1 cellular context compared by ENCODE assay signal in the genomic region with DNA sequence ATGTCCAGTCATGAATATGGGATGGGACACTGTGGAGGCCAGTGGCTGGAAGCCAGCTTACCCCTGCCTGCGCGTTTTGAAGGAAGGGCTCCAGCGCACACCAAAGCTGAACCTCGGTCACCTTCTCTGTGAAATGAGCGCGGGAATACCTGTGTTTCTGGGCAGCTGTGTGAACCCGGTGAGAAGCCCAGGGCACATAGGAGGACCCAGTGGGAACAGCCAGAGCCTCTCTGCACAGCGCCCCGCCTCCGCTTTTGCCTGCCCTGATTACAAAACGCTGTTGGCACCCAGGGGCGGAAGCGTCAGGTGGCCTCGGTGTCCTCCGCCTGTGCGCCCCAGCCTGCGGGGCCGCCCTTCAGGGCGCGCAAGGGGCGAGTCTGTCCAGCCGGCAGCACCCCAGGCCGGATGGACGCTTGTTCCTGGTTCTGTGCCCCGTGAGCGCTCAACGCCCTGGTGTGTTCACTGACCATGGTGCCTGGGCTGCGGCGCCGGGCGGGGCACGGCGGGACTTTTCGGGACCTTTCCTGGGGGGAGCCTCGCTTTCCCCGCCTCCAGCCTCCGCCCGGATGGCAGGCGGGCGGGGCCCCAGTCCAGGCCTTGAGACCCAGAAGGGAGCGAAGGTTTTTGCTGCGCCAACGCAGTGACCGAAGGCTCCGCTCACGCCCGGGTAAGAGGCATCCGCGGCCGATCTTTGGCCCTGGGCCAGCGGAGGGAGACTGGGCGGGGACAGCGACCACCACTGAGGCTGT.
TF ChIP-seq lines count a peak whose summit lies in the region.

A gene (plus strand): TSS at position 588 of the 749 bp plus-strand sequence. CDS start 23,895 bp downstream, outside the sequence.

TF ChIP-seq in HepG2, 621 proteins besides CTCF, POLR2A, EP300 and RAD21 (continued from another document and continues in another):
- TF ChIP-seq ZNF737 (CRISPR knock-in tag; IDR thresholded peaks at IDR 0.05; ENCODE audit: borderline replicate concordance), result no peak
- no peak; the same call in 1 of the 2 replicates for TF ChIP-seq ZNF367 (CRISPR knock-in tag; IDR thresholded peaks at IDR 0.05; ENCODE audit: borderline replicate concordance)
- no peak for TF ChIP-seq ZNF180 (CRISPR knock-in tag; IDR thresholded peaks at IDR 0.05; ENCODE audit: borderline replicate concordance, low read depth)
- TF ChIP-seq, protein P1, sequence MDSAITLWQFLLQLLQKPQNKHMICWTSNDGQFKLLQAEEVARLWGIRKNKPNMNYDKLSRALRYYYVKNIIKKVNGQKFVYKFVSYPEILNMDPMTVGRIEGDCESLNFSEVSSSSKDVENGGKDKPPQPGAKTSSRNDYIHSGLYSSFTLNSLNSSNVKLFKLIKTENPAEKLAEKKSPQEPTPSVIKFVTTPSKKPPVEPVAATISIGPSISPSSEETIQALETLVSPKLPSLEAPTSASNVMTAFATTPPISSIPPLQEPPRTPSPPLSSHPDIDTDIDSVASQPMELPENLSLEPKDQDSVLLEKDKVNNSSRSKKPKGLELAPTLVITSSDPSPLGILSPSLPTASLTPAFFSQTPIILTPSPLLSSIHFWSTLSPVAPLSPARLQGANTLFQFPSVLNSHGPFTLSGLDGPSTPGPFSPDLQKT (CRISPR knock-in tag; IDR thresholded peaks at IDR 0.05; ENCODE audit: borderline replicate concordance), result no peak
- TF ChIP-seq PRMT3 (CRISPR knock-in tag; IDR thresholded peaks at IDR 0.05; ENCODE audit: borderline replicate concordance, low read depth), result no peak
- no peak for TF ChIP-seq ZNF75D (CRISPR knock-in tag; IDR thresholded peaks at IDR 0.05; ENCODE audit: borderline replicate concordance)
- no peak; the same call in 1 of the 2 replicates for TF ChIP-seq ZNF33B (CRISPR knock-in tag; IDR thresholded peaks at IDR 0.05)
- no peak for TF ChIP-seq FIP1L1 (IDR thresholded peaks at IDR 0.05; ENCODE audit: borderline replicate concordance, insufficient read depth, low read depth, low read length)
- TF ChIP-seq ZBTB42 (CRISPR knock-in tag; IDR thresholded peaks at IDR 0.05), result peak; percentile 81; the same call in 1 of the 2 replicates
- TF ChIP-seq, protein P2, sequence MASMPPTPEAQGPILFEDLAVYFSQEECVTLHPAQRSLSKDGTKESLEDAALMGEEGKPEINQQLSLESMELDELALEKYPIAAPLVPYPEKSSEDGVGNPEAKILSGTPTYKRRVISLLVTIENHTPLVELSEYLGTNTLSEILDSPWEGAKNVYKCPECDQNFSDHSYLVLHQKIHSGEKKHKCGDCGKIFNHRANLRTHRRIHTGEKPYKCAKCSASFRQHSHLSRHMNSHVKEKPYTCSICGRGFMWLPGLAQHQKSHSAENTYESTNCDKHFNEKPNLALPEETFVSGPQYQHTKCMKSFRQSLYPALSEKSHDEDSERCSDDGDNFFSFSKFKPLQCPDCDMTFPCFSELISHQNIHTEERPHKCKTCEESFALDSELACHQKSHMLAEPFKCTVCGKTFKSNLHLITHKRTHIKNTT (CRISPR knock-in tag; IDR thresholded peaks at IDR 0.05), result no peak
- TF ChIP-seq CREB1 (IDR thresholded peaks at IDR 0.05), result no peak
- no peak for TF ChIP-seq CREB1 (CRISPR knock-in tag; IDR thresholded peaks at IDR 0.05)
- peak; percentile 53 for TF ChIP-seq TARDBP (CRISPR knock-in tag; IDR thresholded peaks at IDR 0.05)
- TF ChIP-seq RXRA (CRISPR knock-in tag; IDR thresholded peaks at IDR 0.05), result peak; percentile 67
- TF ChIP-seq, protein P3, sequence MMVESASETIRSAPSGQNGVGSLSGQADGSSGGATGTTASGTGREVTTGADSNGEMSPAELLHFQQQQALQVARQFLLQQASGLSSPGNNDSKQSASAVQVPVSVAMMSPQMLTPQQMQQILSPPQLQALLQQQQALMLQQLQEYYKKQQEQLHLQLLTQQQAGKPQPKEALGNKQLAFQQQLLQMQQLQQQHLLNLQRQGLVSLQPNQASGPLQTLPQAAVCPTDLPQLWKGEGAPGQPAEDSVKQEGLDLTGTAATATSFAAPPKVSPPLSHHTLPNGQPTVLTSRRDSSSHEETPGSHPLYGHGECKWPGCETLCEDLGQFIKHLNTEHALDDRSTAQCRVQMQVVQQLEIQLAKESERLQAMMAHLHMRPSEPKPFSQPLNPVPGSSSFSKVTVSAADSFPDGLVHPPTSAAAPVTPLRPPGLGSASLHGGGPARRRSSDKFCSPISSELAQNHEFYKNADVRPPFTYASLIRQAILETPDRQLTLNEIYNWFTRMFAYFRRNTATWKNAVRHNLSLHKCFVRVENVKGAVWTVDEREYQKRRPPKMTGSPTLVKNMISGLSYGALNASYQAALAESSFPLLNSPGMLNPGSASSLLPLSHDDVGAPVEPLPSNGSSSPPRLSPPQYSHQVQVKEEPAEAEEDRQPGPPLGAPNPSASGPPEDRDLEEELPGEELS (CRISPR knock-in tag; IDR thresholded peaks at IDR 0.05), result no peak; the same call in 1 of the 2 replicates
- TF ChIP-seq REPIN1 (CRISPR knock-in tag; IDR thresholded peaks at IDR 0.05; ENCODE audit: borderline replicate concordance, low read depth), result no peak; the same call in 1 of the 2 replicates
- no peak for TF ChIP-seq NFE2 (CRISPR knock-in tag; IDR thresholded peaks at IDR 0.05)
- TF ChIP-seq MIER2 (CRISPR knock-in tag; IDR thresholded peaks at IDR 0.05), result no peak; the same call in 1 of the 2 replicates
- TF ChIP-seq BORCS8-MEF2B (CRISPR knock-in tag; IDR thresholded peaks at IDR 0.05), result 0 out of 2 replicates have a peak, but pooled peaks have one; percentile 23
- no peak for TF ChIP-seq ATF1 (CRISPR knock-in tag; IDR thresholded peaks at IDR 0.05)
- no peak for TF ChIP-seq CENPX (CRISPR knock-in tag; IDR thresholded peaks at IDR 0.05)
- TF ChIP-seq TBP (CRISPR knock-in tag; IDR thresholded peaks at IDR 0.05), result no peak
- TF ChIP-seq FOXP1 (IDR thresholded peaks at IDR 0.05), result no peak
- peak; percentile 8; the same call in 1 of the 2 replicates for TF ChIP-seq FOXP1 (CRISPR knock-in tag; IDR thresholded peaks at IDR 0.05)
- peak; percentile 73; the same call in 1 of the 2 replicates for TF ChIP-seq ZNF317 (CRISPR knock-in tag; IDR thresholded peaks at IDR 0.05)
- 0 out of 2 replicates have a peak, but pooled peaks have one; percentile 35 for TF ChIP-seq RXRB (CRISPR knock-in tag; IDR thresholded peaks at IDR 0.05; ENCODE audit: borderline replicate concordance)
- TF ChIP-seq NBN (conservative IDR thresholded peaks at IDR 0.05), result no peak
- TF ChIP-seq SIX1 (CRISPR knock-in tag; IDR thresholded peaks at IDR 0.05; ENCODE audit: borderline replicate concordance), result no peak
- no peak; the same call in 1 of the 2 replicates for TF ChIP-seq ZNF329 (CRISPR knock-in tag; IDR thresholded peaks at IDR 0.05; ENCODE audit: low read depth)
- no peak for TF ChIP-seq PCBP1 (IDR thresholded peaks at IDR 0.05; ENCODE audit: borderline replicate concordance, low read depth, low read length)
- TF ChIP-seq, protein P4, sequence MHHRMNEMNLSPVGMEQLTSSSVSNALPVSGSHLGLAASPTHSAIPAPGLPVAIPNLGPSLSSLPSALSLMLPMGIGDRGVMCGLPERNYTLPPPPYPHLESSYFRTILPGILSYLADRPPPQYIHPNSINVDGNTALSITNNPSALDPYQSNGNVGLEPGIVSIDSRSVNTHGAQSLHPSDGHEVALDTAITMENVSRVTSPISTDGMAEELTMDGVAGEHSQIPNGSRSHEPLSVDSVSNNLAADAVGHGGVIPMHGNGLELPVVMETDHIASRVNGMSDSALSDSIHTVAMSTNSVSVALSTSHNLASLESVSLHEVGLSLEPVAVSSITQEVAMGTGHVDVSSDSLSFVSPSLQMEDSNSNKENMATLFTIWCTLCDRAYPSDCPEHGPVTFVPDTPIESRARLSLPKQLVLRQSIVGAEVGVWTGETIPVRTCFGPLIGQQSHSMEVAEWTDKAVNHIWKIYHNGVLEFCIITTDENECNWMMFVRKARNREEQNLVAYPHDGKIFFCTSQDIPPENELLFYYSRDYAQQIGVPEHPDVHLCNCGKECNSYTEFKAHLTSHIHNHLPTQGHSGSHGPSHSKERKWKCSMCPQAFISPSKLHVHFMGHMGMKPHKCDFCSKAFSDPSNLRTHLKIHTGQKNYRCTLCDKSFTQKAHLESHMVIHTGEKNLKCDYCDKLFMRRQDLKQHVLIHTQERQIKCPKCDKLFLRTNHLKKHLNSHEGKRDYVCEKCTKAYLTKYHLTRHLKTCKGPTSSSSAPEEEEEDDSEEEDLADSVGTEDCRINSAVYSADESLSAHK (CRISPR knock-in tag; IDR thresholded peaks at IDR 0.05; ENCODE audit: borderline replicate concordance), result no peak
- TF ChIP-seq, protein P5, sequence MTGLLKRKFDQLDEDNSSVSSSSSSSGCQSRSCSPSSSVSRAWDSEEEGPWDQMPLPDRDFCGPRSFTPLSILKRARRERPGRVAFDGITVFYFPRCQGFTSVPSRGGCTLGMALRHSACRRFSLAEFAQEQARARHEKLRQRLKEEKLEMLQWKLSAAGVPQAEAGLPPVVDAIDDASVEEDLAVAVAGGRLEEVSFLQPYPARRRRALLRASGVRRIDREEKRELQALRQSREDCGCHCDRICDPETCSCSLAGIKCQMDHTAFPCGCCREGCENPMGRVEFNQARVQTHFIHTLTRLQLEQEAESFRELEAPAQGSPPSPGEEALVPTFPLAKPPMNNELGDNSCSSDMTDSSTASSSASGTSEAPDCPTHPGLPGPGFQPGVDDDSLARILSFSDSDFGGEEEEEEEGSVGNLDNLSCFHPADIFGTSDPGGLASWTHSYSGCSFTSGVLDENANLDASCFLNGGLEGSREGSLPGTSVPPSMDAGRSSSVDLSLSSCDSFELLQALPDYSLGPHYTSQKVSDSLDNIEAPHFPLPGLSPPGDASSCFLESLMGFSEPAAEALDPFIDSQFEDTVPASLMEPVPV (CRISPR knock-in tag; IDR thresholded peaks at IDR 0.05), result no peak
- TF ChIP-seq ZNF101 (CRISPR knock-in tag; IDR thresholded peaks at IDR 0.05; ENCODE audit: borderline replicate concordance, low read depth), result no peak; the same call in 1 of the 2 replicates
- no peak; a peak in 1 of 4 replicates for TF ChIP-seq KLF16 (CRISPR knock-in tag; IDR thresholded peaks at IDR 0.05)
- TF ChIP-seq NFE2L2 (IDR thresholded peaks at IDR 0.05; ENCODE audit: low read length), result no peak
- peak; percentile 68 for TF ChIP-seq SAP130 (CRISPR knock-in tag; IDR thresholded peaks at IDR 0.05; ENCODE audit: low read depth)
- TF ChIP-seq, protein P6, sequence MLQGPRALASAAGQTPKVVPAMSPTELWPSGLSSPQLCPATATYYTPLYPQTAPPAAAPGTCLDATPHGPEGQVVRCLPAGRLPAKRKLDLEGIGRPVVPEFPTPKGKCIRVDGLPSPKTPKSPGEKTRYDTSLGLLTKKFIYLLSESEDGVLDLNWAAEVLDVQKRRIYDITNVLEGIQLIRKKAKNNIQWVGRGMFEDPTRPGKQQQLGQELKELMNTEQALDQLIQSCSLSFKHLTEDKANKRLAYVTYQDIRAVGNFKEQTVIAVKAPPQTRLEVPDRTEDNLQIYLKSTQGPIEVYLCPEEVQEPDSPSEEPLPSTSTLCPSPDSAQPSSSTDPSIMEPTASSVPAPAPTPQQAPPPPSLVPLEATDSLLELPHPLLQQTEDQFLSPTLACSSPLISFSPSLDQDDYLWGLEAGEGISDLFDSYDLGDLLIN (CRISPR knock-in tag; IDR thresholded peaks at IDR 0.05; ENCODE audit: borderline replicate concordance), result peak; percentile 33; the same call in 1 of the 2 replicates
- TF ChIP-seq NFIB (CRISPR knock-in tag; IDR thresholded peaks at IDR 0.05; ENCODE audit: borderline replicate concordance), result no peak
- 0 out of 2 replicates have a peak, but pooled peaks have one; percentile 7 for TF ChIP-seq ISL2 (CRISPR knock-in tag; IDR thresholded peaks at IDR 0.05)
- TF ChIP-seq ZIK1 (CRISPR knock-in tag; IDR thresholded peaks at IDR 0.05; ENCODE audit: borderline replicate concordance, low read depth), result peak; percentile 55; the same call in 1 of the 2 replicates
- TF ChIP-seq, protein P7, sequence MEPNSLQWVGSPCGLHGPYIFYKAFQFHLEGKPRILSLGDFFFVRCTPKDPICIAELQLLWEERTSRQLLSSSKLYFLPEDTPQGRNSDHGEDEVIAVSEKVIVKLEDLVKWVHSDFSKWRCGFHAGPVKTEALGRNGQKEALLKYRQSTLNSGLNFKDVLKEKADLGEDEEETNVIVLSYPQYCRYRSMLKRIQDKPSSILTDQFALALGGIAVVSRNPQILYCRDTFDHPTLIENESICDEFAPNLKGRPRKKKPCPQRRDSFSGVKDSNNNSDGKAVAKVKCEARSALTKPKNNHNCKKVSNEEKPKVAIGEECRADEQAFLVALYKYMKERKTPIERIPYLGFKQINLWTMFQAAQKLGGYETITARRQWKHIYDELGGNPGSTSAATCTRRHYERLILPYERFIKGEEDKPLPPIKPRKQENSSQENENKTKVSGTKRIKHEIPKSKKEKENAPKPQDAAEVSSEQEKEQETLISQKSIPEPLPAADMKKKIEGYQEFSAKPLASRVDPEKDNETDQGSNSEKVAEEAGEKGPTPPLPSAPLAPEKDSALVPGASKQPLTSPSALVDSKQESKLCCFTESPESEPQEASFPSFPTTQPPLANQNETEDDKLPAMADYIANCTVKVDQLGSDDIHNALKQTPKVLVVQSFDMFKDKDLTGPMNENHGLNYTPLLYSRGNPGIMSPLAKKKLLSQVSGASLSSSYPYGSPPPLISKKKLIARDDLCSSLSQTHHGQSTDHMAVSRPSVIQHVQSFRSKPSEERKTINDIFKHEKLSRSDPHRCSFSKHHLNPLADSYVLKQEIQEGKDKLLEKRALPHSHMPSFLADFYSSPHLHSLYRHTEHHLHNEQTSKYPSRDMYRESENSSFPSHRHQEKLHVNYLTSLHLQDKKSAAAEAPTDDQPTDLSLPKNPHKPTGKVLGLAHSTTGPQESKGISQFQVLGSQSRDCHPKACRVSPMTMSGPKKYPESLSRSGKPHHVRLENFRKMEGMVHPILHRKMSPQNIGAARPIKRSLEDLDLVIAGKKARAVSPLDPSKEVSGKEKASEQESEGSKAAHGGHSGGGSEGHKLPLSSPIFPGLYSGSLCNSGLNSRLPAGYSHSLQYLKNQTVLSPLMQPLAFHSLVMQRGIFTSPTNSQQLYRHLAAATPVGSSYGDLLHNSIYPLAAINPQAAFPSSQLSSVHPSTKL (CRISPR knock-in tag; IDR thresholded peaks at IDR 0.05), result no peak; the same call in 1 of the 2 replicates
- TF ChIP-seq MXI1 (IDR thresholded peaks at IDR 0.05; ENCODE audit: borderline replicate concordance, low read depth, low read length), result no peak
- no peak for TF ChIP-seq ZNF841 (CRISPR knock-in tag; IDR thresholded peaks at IDR 0.05; ENCODE audit: borderline replicate concordance)
- no peak; the same call in 1 of the 2 replicates for TF ChIP-seq ZNF124 (CRISPR knock-in tag; IDR thresholded peaks at IDR 0.05)
- TF ChIP-seq ATRX (CRISPR knock-in tag; IDR thresholded peaks at IDR 0.05; ENCODE audit: borderline replicate concordance), result no peak
- no peak for TF ChIP-seq ZNF746 (CRISPR knock-in tag; IDR thresholded peaks at IDR 0.05)
- 0 out of 2 replicates have a peak, but pooled peaks have one; percentile 24 for TF ChIP-seq ARID2 (CRISPR knock-in tag; IDR thresholded peaks at IDR 0.05; ENCODE audit: borderline replicate concordance)
- TF ChIP-seq HNRNPUL1 (IDR thresholded peaks at IDR 0.05; ENCODE audit: low read depth, low read length), result no peak
